12 cellular contexts compared by ENCODE assay signal in the genomic region with DNA sequence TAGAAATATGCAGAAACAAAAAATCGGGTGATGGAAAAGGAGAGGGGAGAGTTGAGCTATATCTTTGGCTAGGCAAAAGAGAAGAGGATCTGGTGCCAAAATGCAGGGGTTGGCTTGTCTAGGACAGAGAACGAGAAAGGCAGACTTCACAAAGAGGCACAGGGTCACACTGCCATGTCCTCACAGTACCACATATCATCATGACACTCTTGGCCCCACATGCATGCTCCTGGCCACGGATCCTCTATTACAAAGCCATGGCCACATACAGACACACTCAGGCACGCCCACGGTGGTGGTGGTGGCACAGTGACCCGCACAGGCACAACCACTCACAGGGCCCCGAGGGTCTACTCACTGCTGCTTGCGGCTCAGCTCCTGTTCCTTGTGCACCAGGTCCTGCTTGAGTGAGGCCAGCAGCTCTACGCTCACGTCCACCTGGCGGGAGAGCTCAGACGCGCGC. TPM values are rescaled to one million over a fixed set of nuclear protein-coding genes. Genes with fewer than 3 reads are reported as not detected.
DNase-seq lines count a peak whose midpoint lies in the region; ATAC-seq and TF ChIP-seq lines count a peak whose summit lies in the region.
"Had no signal": no experiment of that assay in that cellular context is flagged by ENCODE, and none has a peak within 500 bp of the region (broad histone marks: within the 10 kb centered on the region; RNA-seq: fewer than 3 reads in every experiment).

No MANE protein-coding gene starts in this region.

- H3K9ac ChIP-seq in HUES64 (ENCODE audit: low read depth, low read length): no peak overlapping the region

- H3K4me1 Mint-ChIP-seq in CD4-positive, alpha-beta T cell (ENCODE audit: low read depth): peaks cover 28% of the 10 kb centered on the region
- H3K4me1 Mint-ChIP-seq in natural killer cell treated with Interleukin-12 subunit alpha and Interleukin-12 subunit beta and Interleukin-15 and Interleukin-18, amount 100 ng/mL, for 72 hours (ENCODE audit: low read depth in 2 of 2): peaks cover 13 to 16% of the 10 kb centered on the region in 2 donors

- intact Hi-C loops in CD4-positive, alpha-beta T cell (cut with DNase I, micrococcal nuclease): loop anchor here (2.0 kb wide), 3 partner anchors 18 to 34 kb away; a partner anchor contains a TSS

- DNase-seq in CD4-positive, alpha-beta T cell: no peak
- no peak for DNase-seq in natural killer cell treated with Interleukin-12 subunit alpha and Interleukin-12 subunit beta and Interleukin-15 and Interleukin-18, amount 100 ng/mL, for 72 hours (ENCODE audit: low spot score)
- DNase-seq in HEK293T (ENCODE audit: extremely low spot score): no peak
- DNase-seq in NK-92 (lab: John Stamatoyannopoulos, UW; ENCODE audit: unreplicated experiment): no peak
- no peak for DNase-seq in stimulated activated naive CD4-positive, alpha-beta T cell (lab: John Stamatoyannopoulos, UW)
- DNase-seq in effector memory CD4-positive, alpha-beta T cell: no peak
- DNase-seq: foreskin keratinocyte, NCI-H2081 treated with DMSO at 0.1 percent for 48 hours had no signal

- ATAC-seq in CD4-positive, alpha-beta T cell (ENCODE audit: poor library complexity): no peak
- no peak for ATAC-seq in natural killer cell treated with Interleukin-12 subunit alpha and Interleukin-12 subunit beta and Interleukin-15 and Interleukin-18, amount 100 ng/mL, for 72 hours

- POLR2A ChIA-PET in CD4-positive, alpha-beta T cell (lab: Charles Lee): interaction anchor here (0.5 to 1.4 kb wide), 4 partner anchors 25 to 490 kb away, joined by 3 to 17 read pairs (median 4); a partner anchor contains a TSS
- POLR2A ChIA-PET in HEK293T (lab: Yijun Ruan, JAX): interaction anchor here (0.9 kb wide), 1 partner anchor 35 kb away, joined by 3 read pairs; a partner anchor contains a TSS

- H3K27me3 ChIP-seq in CD4-positive, alpha-beta T cell (ENCODE audit: control insufficient read depth, insufficient read depth, low read length): no peaks in the 10 kb centered on the region
- H3K27me3 ChIP-seq in HUES64 (ENCODE audit: insufficient read depth, low read length): peaks cover 47% of the 10 kb centered on the region
- H3K27me3 ChIP-seq in effector memory CD4-positive, alpha-beta T cell (replicated peaks; ENCODE audit: control insufficient read depth, insufficient read depth, low read length, poor library complexity, severe bottlenecking): no peaks in the 10 kb centered on the region
- H3K27me3 ChIP-seq: foreskin keratinocyte had no signal

- H3K36me3 ChIP-seq in HUES64 (ENCODE audit: insufficient read depth, low read length): peaks cover 2% of the 10 kb centered on the region; the same call in 1 of the 2 replicates
- H3K36me3 ChIP-seq in effector memory CD4-positive, alpha-beta T cell (ENCODE audit: control insufficient read depth, insufficient read depth, low read length): no peaks in the 10 kb centered on the region
- H3K36me3 ChIP-seq: neutrophil had no signal

- H3K27me3 Mint-ChIP-seq in CD4-positive, alpha-beta T cell: no peaks in the 10 kb centered on the region
- peaks cover 0 to 3% of the 10 kb centered on the region in 2 donors for H3K27me3 Mint-ChIP-seq in natural killer cell treated with Interleukin-12 subunit alpha and Interleukin-12 subunit beta and Interleukin-15 and Interleukin-18, amount 100 ng/mL, for 72 hours

- H3K9me3 ChIP-seq in CD4-positive, alpha-beta T cell (ENCODE audit: control insufficient read depth, low read length): no peaks in the 10 kb centered on the region
- no peaks in the 10 kb centered on the region for H3K9me3 ChIP-seq in HUES64 (ENCODE audit: insufficient read depth, low read depth, low read length)
- no peaks in the 10 kb centered on the region for H3K9me3 ChIP-seq in effector memory CD4-positive, alpha-beta T cell (ENCODE audit: control insufficient read depth, low read length)
- H3K9me3 ChIP-seq: neutrophil had no signal

- 33% methylated on average over 14 of the region's 14 CpGs for WGBS in HUES64

- peak overlapping the region; percentile 51 for H3K4me3 ChIP-seq in HUES64 (ENCODE audit: low read length)
- H3K4me3 ChIP-seq in effector memory CD4-positive, alpha-beta T cell (ENCODE audit: insufficient read depth, low read depth, low read length, poor library complexity, severe bottlenecking): no peak overlapping the region
- H3K4me3 ChIP-seq: SK-N-MC had no signal

- H3K4me1 ChIP-seq in HUES64 (ENCODE audit: insufficient read depth, low read length): no peaks in the 10 kb centered on the region
- H3K4me1 ChIP-seq in effector memory CD4-positive, alpha-beta T cell (ENCODE audit: control insufficient read depth, insufficient read depth, low read length, poor library complexity, severe bottlenecking): no peaks in the 10 kb centered on the region
- H3K4me1 ChIP-seq: foreskin keratinocyte had no signal

- CTCF ChIA-PET in CD4-positive, alpha-beta T cell (lab: Charles Lee): interaction anchor here (0.6 to 1.3 kb wide), 2 partner anchors 33 to 1744 kb away, joined by 3 to 4 read pairs; no protein-coding TSS in a partner anchor
- CTCF ChIA-PET in HEK293T (lab: Yijun Ruan, JAX): no interaction called here

- peaks cover 24% of the 10 kb centered on the region for H3K36me3 Mint-ChIP-seq in CD4-positive, alpha-beta T cell (ENCODE audit: low read depth)
- H3K36me3 Mint-ChIP-seq in natural killer cell treated with Interleukin-12 subunit alpha and Interleukin-12 subunit beta and Interleukin-15 and Interleukin-18, amount 100 ng/mL, for 72 hours: peaks cover 6% of the 10 kb centered on the region

- H3K27ac Mint-ChIP-seq in CD4-positive, alpha-beta T cell: peak overlapping the region; percentile 63
- H3K27ac Mint-ChIP-seq in natural killer cell treated with Interleukin-12 subunit alpha and Interleukin-12 subunit beta and Interleukin-15 and Interleukin-18, amount 100 ng/mL, for 72 hours: no peak overlapping the region

- no peak for TF ChIP-seq CTCF in CD4-positive, alpha-beta T cell (IDR thresholded peaks at IDR 0.05)

- no peaks in the 10 kb centered on the region for H3K9me3 Mint-ChIP-seq in CD4-positive, alpha-beta T cell
- H3K9me3 Mint-ChIP-seq in natural killer cell treated with Interleukin-12 subunit alpha and Interleukin-12 subunit beta and Interleukin-15 and Interleukin-18, amount 100 ng/mL, for 72 hours: no peaks in the 10 kb centered on the region

- H3K4me3 Mint-ChIP-seq in CD4-positive, alpha-beta T cell: peak overlapping the region; percentile 83
- peak overlapping the region; percentile 67 for H3K4me3 Mint-ChIP-seq in natural killer cell treated with Interleukin-12 subunit alpha and Interleukin-12 subunit beta and Interleukin-15 and Interleukin-18, amount 100 ng/mL, for 72 hours

- H3K27ac ChIP-seq in CD4-positive, alpha-beta T cell (ENCODE audit: low read depth, low read length): no peak overlapping the region
- no peak overlapping the region for H3K27ac ChIP-seq in HUES64 (ENCODE audit: low read depth, low read length)
- peak overlapping the region; percentile 29 for H3K27ac ChIP-seq in cingulate gyrus (ENCODE audit: low read depth, low read length)
- no peak overlapping the region for H3K27ac ChIP-seq in effector memory CD4-positive, alpha-beta T cell (ENCODE audit: insufficient read depth, low read length, poor library complexity, severe bottlenecking)
- H3K27ac ChIP-seq: foreskin keratinocyte, neutrophil, SK-N-MC had no signal

TF ChIP-seq in HEK293T, 16 proteins besides CTCF, POLR2A, EP300 and RAD21:
- TF ChIP-seq SUZ12 (IDR thresholded peaks at IDR 0.05) (no peak), L3MBTL2 (conservative IDR thresholded peaks at IDR 0.05) (no peak), ELF4 (IDR thresholded peaks at IDR 0.05) (no peak), FOXA1 (IDR thresholded peaks at IDR 0.05) (no peak), BHLHE40 (IDR thresholded peaks at IDR 0.05; ENCODE audit: borderline replicate concordance) (no peak), FOXK2 (IDR thresholded peaks at IDR 0.05) (no peak), HDGF (IDR thresholded peaks at IDR 0.05; ENCODE audit: borderline replicate concordance) (no peak), FOXM1 (IDR thresholded peaks at IDR 0.05; ENCODE audit: borderline replicate concordance) (no peak)

RNA-seq across cellular contexts. Expression of a gene that starts 15.9 kb away (rescaled TPM):
- total RNA-seq in CD4-positive, alpha-beta T cell: 10 to 100 TPM; 14.0 to 16.0 TPM
- polyA plus RNA-seq in HUES64 (2013, experiment 1 of 2): 3.4 TPM
- 3.9 TPM for polyA plus RNA-seq in HUES64 (2013, experiment 2 of 2)
- total RNA-seq in natural killer cell treated with Interleukin-12 subunit alpha and Interleukin-12 subunit beta and Interleukin-15 and Interleukin-18, amount 100 ng/mL, for 72 hours: 10 to 100 TPM in 1 of 2 donors, 1 to 10 TPM in 1; 10.0 to 40.1 TPM

RNA-seq across cellular contexts. Expression of a gene that starts 24.9 kb away (rescaled TPM):
- under 1 TPM; 0.14 to 0.17 TPM for total RNA-seq in CD4-positive, alpha-beta T cell
- polyA plus RNA-seq in HUES64 (2013, experiment 1 of 2): not detected
- not detected for polyA plus RNA-seq in HUES64 (2013, experiment 2 of 2)
- total RNA-seq in natural killer cell treated with Interleukin-12 subunit alpha and Interleukin-12 subunit beta and Interleukin-15 and Interleukin-18, amount 100 ng/mL, for 72 hours: not detected
- total RNA-seq: foreskin keratinocyte had no signal
- polyA plus RNA-seq: foreskin keratinocyte had no signal

RNA-seq across cellular contexts. Expression of a gene that starts 34.3 kb away (rescaled TPM):
- 10 to 100 TPM; 86.9 to 96.9 TPM for total RNA-seq in CD4-positive, alpha-beta T cell
- polyA plus RNA-seq in HUES64 (2013, experiment 1 of 2): 267 TPM
- polyA plus RNA-seq in HUES64 (2013, experiment 2 of 2): 253 TPM
- 100 to 1,000 TPM; 417 to 436 TPM for total RNA-seq in natural killer cell treated with Interleukin-12 subunit alpha and Interleukin-12 subunit beta and Interleukin-15 and Interleukin-18, amount 100 ng/mL, for 72 hours

RNA-seq across cellular contexts. Expression of a gene that starts 35.4 kb away (rescaled TPM):
- 1 to 10 TPM; 2.9 to 3.0 TPM for total RNA-seq in CD4-positive, alpha-beta T cell
- polyA plus RNA-seq in HUES64 (2013, experiment 1 of 2): 8.6 TPM
- 8.6 TPM for polyA plus RNA-seq in HUES64 (2013, experiment 2 of 2)
- total RNA-seq in natural killer cell treated with Interleukin-12 subunit alpha and Interleukin-12 subunit beta and Interleukin-15 and Interleukin-18, amount 100 ng/mL, for 72 hours: 10 to 100 TPM; 13.0 to 13.5 TPM

RNA-seq across cellular contexts. Expression of a gene that starts 54.4 kb away (rescaled TPM):
- 10 to 100 TPM; 39.1 to 46.7 TPM for total RNA-seq in CD4-positive, alpha-beta T cell
- polyA plus RNA-seq in HUES64 (2013, experiment 1 of 2): 38.5 TPM
- polyA plus RNA-seq in HUES64 (2013, experiment 2 of 2): 32.6 TPM
- total RNA-seq in natural killer cell treated with Interleukin-12 subunit alpha and Interleukin-12 subunit beta and Interleukin-15 and Interleukin-18, amount 100 ng/mL, for 72 hours: 10 to 100 TPM; 27.2 to 47.1 TPM

Comparison
In these comparisons a context has a peak if more than half of its experiments do, and no peak if none do; other contexts are left out.
1. RNA of a gene that starts 34.3 kb away (total RNA-seq): 417 to 436 TPM in natural killer cell treated with Interleukin-12 subunit alpha and Interleukin-12 subunit beta and Interleukin-15 and Interleukin-18, amount 100 ng/mL, for 72 hours; 86.9 to 96.9 TPM in CD4-positive, alpha-beta T cell; every median in the first group is over 4 times any median in the second.